9 cellular contexts compared by ENCODE assay signal in genomic region chr1:27569088-27569459, GRCh38. TPM values are rescaled to one million over a fixed set of nuclear protein-coding genes. Genes with fewer than 3 reads are reported as not detected.
A peak's percentile ranks its signal among the peaks of the same experiment; 100 is the strongest.
DNase-seq lines count a peak whose midpoint lies in the region; ATAC-seq, FAIRE-seq and TF ChIP-seq lines count a peak whose summit lies in the region.
"Had no signal": no experiment of that assay in that cellular context is flagged by ENCODE, and none has a peak within 500 bp of the region (broad histone marks: within the 10 kb centered on the region; RNA-seq: fewer than 3 reads in every experiment).

No MANE protein-coding gene starts in this region.

- DNase-seq in EH (ENCODE audit: low read depth) (peak; percentile 41), fibroblast of gingiva (ENCODE audit: low read depth) (peak; percentile 37), trophoblast cell (peak in 1 of 2 donors; percentile 13), D721Med (ENCODE audit: insufficient read length, low spot score) (no peak), midbrain (lab: John Stamatoyannopoulos, UW) (no peak)

- peaks cover 83 to 91% of the 10 kb centered on the region in 2 experiments for H3K4me1 ChIP-seq in trophoblast cell (ENCODE audit: control insufficient read depth in 1 of 2, insufficient read depth in 2 of 2, low read length in 2 of 2)

- no peak for FAIRE-seq in D721Med (lab: Jason Lieb, UNC)
- FAIRE-seq: endometrium had no signal

- H3K23ac ChIP-seq in trophoblast cell (ENCODE audit: low read length) = no peak overlapping the region

- no peaks in the 10 kb centered on the region for H3K27me3 ChIP-seq in trophoblast cell (ENCODE audit: insufficient read depth, low read length)

- peak overlapping the region; percentile 87 for H3K18ac ChIP-seq in trophoblast cell (ENCODE audit: low read length)

- ATAC-seq in SK-N-SH treated with all-trans-retinoic acid at 6 μM for 48 hours (peak; percentile 5; the same call in 1 of the 3 replicates), HG03159 (IDR thresholded peaks at IDR 0.05; ENCODE audit: unreplicated experiment) (no peak), GM21737 (IDR thresholded peaks at IDR 0.05; ENCODE audit: unreplicated experiment) (no peak)

- H3K14ac ChIP-seq in trophoblast cell (ENCODE audit: low read length) = peak overlapping the region; percentile 93

- no peak overlapping the region for H3K9ac ChIP-seq in trophoblast cell (ENCODE audit: low read length)

- no peak overlapping the region for H2AFZ ChIP-seq in trophoblast cell (ENCODE audit: insufficient read depth, low read length, poor library complexity)

- H2AK5ac ChIP-seq in trophoblast cell (ENCODE audit: low read length) = peak overlapping the region; percentile 21

- peak overlapping the region; percentile 99 for H3K27ac ChIP-seq in trophoblast cell (ENCODE audit: low read depth, low read length)

- H2BK120ac ChIP-seq in trophoblast cell (ENCODE audit: insufficient read depth, low read length, poor library complexity) = peak overlapping the region; percentile 99

- peaks cover 51% of the 10 kb centered on the region for H3K79me2 ChIP-seq in trophoblast cell (ENCODE audit: control insufficient read depth, insufficient read depth, low read length, poor library complexity)

- WGBS in trophoblast cell (ENCODE audit: extremely low coverage, insufficient coverage, insufficient read length) = no CpG with 5 or more reads among the region's 3 CpGs

- H4K8ac ChIP-seq in trophoblast cell (ENCODE audit: low read depth, low read length) = peak overlapping the region; percentile 44

- peak overlapping the region; percentile 50 for H3K4ac ChIP-seq in trophoblast cell (ENCODE audit: low read depth, low read length)

- peaks cover 91% of the 10 kb centered on the region for H3K79me1 ChIP-seq in trophoblast cell (ENCODE audit: low read length)

- no peak overlapping the region for H3K4me3 ChIP-seq in trophoblast cell (ENCODE audit: low read depth, low read length)

- H3K9me3 ChIP-seq in trophoblast cell (ENCODE audit: insufficient read depth, low read depth, low read length) = no peaks in the 10 kb centered on the region

- no peak for TF ChIP-seq CTCF in D721Med (IDR thresholded peaks at IDR 0.05; ENCODE audit: insufficient read depth, missing control alignments)

- peak overlapping the region; percentile 100 for H4K91ac ChIP-seq in trophoblast cell (ENCODE audit: low read depth, low read length)

- peak overlapping the region; percentile 99 for H2BK5ac ChIP-seq in trophoblast cell (ENCODE audit: low read depth, low read length, poor library complexity)

- H4K12ac ChIP-seq in trophoblast cell (ENCODE audit: low read depth, low read length) = no peak overlapping the region

- peaks cover 5 to 10% of the 10 kb centered on the region in 2 experiments for H3K36me3 ChIP-seq in trophoblast cell (ENCODE audit: control insufficient read depth in 1 of 2, insufficient read depth in 2 of 2, low read length in 2 of 2)

- H2BK12ac ChIP-seq in trophoblast cell (ENCODE audit: low read length) = peak overlapping the region; percentile 68

- peak overlapping the region; percentile 56 for H3K4me2 ChIP-seq in trophoblast cell (ENCODE audit: low read length)

TF ChIP-seq in SK-N-SH treated with all-trans-retinoic acid at 6 μM for 48 hours, 23 proteins besides CTCF, POLR2A, EP300 and RAD21:
- TF ChIP-seq ZFP30 (CRISPR knock-in tag; IDR thresholded peaks at IDR 0.05) (no peak), PATZ1 (CRISPR knock-in tag; IDR thresholded peaks at IDR 0.05; ENCODE audit: borderline replicate concordance) (no peak), TSHZ2 (CRISPR knock-in tag; IDR thresholded peaks at IDR 0.05) (no peak), OSR1 (CRISPR knock-in tag; IDR thresholded peaks at IDR 0.05) (no peak), ARNTL (CRISPR knock-in tag; IDR thresholded peaks at IDR 0.05; ENCODE audit: borderline replicate concordance, low read depth) (no peak), CSDC2 (CRISPR knock-in tag; IDR thresholded peaks at IDR 0.05) (no peak), ESRRG (CRISPR knock-in tag; IDR thresholded peaks at IDR 0.05) (no peak), POU6F1 (CRISPR knock-in tag; IDR thresholded peaks at IDR 0.05; ENCODE audit: borderline replicate concordance, low read depth) (no peak), ZNF8 (CRISPR knock-in tag; IDR thresholded peaks at IDR 0.05) (no peak), GLIS3 (CRISPR knock-in tag; IDR thresholded peaks at IDR 0.05) (no peak), SNAI2 (CRISPR knock-in tag; IDR thresholded peaks at IDR 0.05) (no peak), PPARA (CRISPR knock-in tag; IDR thresholded peaks at IDR 0.05; ENCODE audit: borderline replicate concordance) (no peak), RARB (CRISPR knock-in tag; IDR thresholded peaks at IDR 0.05) (no peak), ZNF565 (CRISPR knock-in tag; conservative IDR thresholded peaks at IDR 0.05; ENCODE audit: low read depth) (no peak), ZFP3 (CRISPR knock-in tag; IDR thresholded peaks at IDR 0.05) (no peak), ZC3H10 (CRISPR knock-in tag; IDR thresholded peaks at IDR 0.05) (no peak), ISL1 (CRISPR knock-in tag; IDR thresholded peaks at IDR 0.05) (no peak), ZNF70 (CRISPR knock-in tag; IDR thresholded peaks at IDR 0.05) (no peak), CREB5 (CRISPR knock-in tag; IDR thresholded peaks at IDR 0.05; ENCODE audit: low read depth) (no peak)

RNA-seq across cellular contexts. Expression of gene AHDC1, which starts 34.9 kb away (rescaled TPM):
- 37.4 and 37.5 TPM in 2 replicates for polyA plus RNA-seq in trophoblast cell (2013)

Comparison
In these comparisons a context has a peak if more than half of its experiments do, and no peak if none do; other contexts are left out.
1. DNase-seq: peak in EH (single experiment) and fibroblast of gingiva (single experiment); none in D721Med (single experiment) and midbrain (single experiment).